Comparison of ENCODE assay signal across 2 cellular contexts in genomic region chr1:188672153-188672552, GRCh38.
A peak's percentile ranks its signal among the peaks of the same experiment; 100 is the strongest.
TF ChIP-seq lines count a peak whose summit lies in the region.

No MANE protein-coding gene starts in this region.

TF ChIP-seq in HEK293T, 16 proteins besides CTCF, POLR2A, EP300 and RAD21:
- TF ChIP-seq PKNOX1 (IDR thresholded peaks at IDR 0.05) (peak; percentile 95), FOXK2 (IDR thresholded peaks at IDR 0.05) (no peak), TARDBP (IDR thresholded peaks at IDR 0.05) (no peak), ELF4 (IDR thresholded peaks at IDR 0.05) (no peak)
TF ChIP-seq in HEK293T: peak in this region for 1.

TF ChIP-seq in H1, 55 proteins besides CTCF, POLR2A, EP300 and RAD21:
- TF ChIP-seq SIRT6 (IDR thresholded peaks at IDR 0.05; ENCODE audit: low read length), result no peak
- no peak for TF ChIP-seq EZH2 (IDR thresholded peaks at IDR 0.05; ENCODE audit: low read depth, low read length, severe bottlenecking)
- TF ChIP-seq JUND (IDR thresholded peaks at IDR 0.05; ENCODE audit: low read length), result no peak
- TF ChIP-seq MAFK (IDR thresholded peaks at IDR 0.05; ENCODE audit: low read depth, low read length), result no peak
- TF ChIP-seq HDAC6 (IDR thresholded peaks at IDR 0.05; ENCODE audit: low read depth, low read length), result no peak
- TF ChIP-seq KDM4A (IDR thresholded peaks at IDR 0.05; ENCODE audit: low read depth, low read length, severe bottlenecking), result no peak
- no peak for TF ChIP-seq TBP (IDR thresholded peaks at IDR 0.05; ENCODE audit: low read depth, low read length)
- TF ChIP-seq PHF8 (conservative IDR thresholded peaks at IDR 0.05; ENCODE audit: low read depth, low read length), result no peak
- no peak for TF ChIP-seq RNF2 (IDR thresholded peaks at IDR 0.05; ENCODE audit: borderline replicate concordance, low read depth, low read length, missing control alignments, poor library complexity, severe bottlenecking)
- no peak for TF ChIP-seq SP1 (IDR thresholded peaks at IDR 0.05; ENCODE audit: low read depth, low read length)
- no peak for TF ChIP-seq SRF (IDR thresholded peaks at IDR 0.05; ENCODE audit: low read depth, low read length)
- TF ChIP-seq SUZ12 (IDR thresholded peaks at IDR 0.05; ENCODE audit: low read length), result no peak
- no peak for TF ChIP-seq KDM5A (IDR thresholded peaks at IDR 0.05; ENCODE audit: low read length)
- no peak for TF ChIP-seq RFX5 (IDR thresholded peaks at IDR 0.05; ENCODE audit: borderline replicate concordance, low read depth, low read length)
- no peak for TF ChIP-seq SP4 (IDR thresholded peaks at IDR 0.05; ENCODE audit: low read length)
